In genomic region chr3:142337994-142338393, GRCh38 we compare ENCODE assay signal across 22 cellular contexts.
DNase-seq lines count a peak whose midpoint lies in the region; ATAC-seq and TF ChIP-seq lines count a peak whose summit lies in the region.
"Had no signal": no experiment of that assay in that cellular context is flagged by ENCODE, and none has a peak within 500 bp of the region (broad histone marks: within the 10 kb centered on the region; RNA-seq: fewer than 3 reads in every experiment).

No MANE protein-coding gene starts in this region.

- no peaks in the 10 kb centered on the region for H3K27me3 ChIP-seq in BLaER1 treated with 17β-estradiol and CSF1 and Interleukin-3, amounts not matched to agents 10 nM and 100 nM
- no peaks in the 10 kb centered on the region for H3K27me3 ChIP-seq in smooth muscle cell (ENCODE audit: low read depth)
- H3K27me3 ChIP-seq: SJSA1, tibial nerve had no signal

- peaks cover 7% of the 10 kb centered on the region for H3K79me2 ChIP-seq in smooth muscle cell (ENCODE audit: low read depth)

- ATAC-seq in mucosa of descending colon = peak; percentile 24
- ATAC-seq: activated CD8-positive, alpha-beta T cell treated with anti-CD3 and anti-CD28 coated beads, Interleukin-2, amount 10 ng/mL, durations not matched to agents 7 days and 5 days; activated T-cell treated with anti-CD3 and anti-CD28 coated beads, Interleukin-2, amount 50 U/mL, for 4 hours; PC-3; stimulated activated naive CD8-positive, alpha-beta T cell treated with anti-CD3 and anti-CD28 coated beads, Interleukin-15, Interleukin-2, amounts not matched to agents 100 U/mL and 50 U/mL, for 24 hours had no signal

- 80% methylated on average over 3 of the region's 3 CpGs for WGBS in smooth muscle cell (ENCODE audit: low lambda C conversion rate)

- H3K36me3 ChIP-seq in BLaER1 treated with 17β-estradiol and CSF1 and Interleukin-3, amounts not matched to agents 10 nM and 100 nM = peaks cover 60 to 86% (median 71%) of the 10 kb centered on the region in 11 experiments
- H3K36me3 ChIP-seq in mucosa of descending colon (ENCODE audit: low read depth) (no peaks in the 10 kb centered on the region), smooth muscle cell (ENCODE audit: low read depth) (peaks cover 35% of the 10 kb centered on the region)

- no peak overlapping the region for H2AFZ ChIP-seq in smooth muscle cell (ENCODE audit: low read depth)

- H3K27ac ChIP-seq in BLaER1 treated with 17β-estradiol and CSF1 and Interleukin-3, amounts not matched to agents 10 nM and 100 nM = peak overlapping the region in 3 of 11 experiments; percentile 26 to 44 (median 40); a peak in 2 of 22 replicates
- no peak overlapping the region for H3K27ac ChIP-seq in smooth muscle cell (ENCODE audit: low read depth)
- H3K27ac ChIP-seq: SJSA1, tibial nerve had no signal

- H4K20me1 ChIP-seq in BLaER1 treated with 17β-estradiol and CSF1 and Interleukin-3, amounts not matched to agents 10 nM and 100 nM = peaks cover 0 to 15% (median 0%) of the 10 kb centered on the region in 11 experiments; a peak in 5 of 22 replicates
- no peaks in the 10 kb centered on the region for H4K20me1 ChIP-seq in smooth muscle cell (ENCODE audit: low read depth)

- intact Hi-C loops in mucosa of descending colon (cut with DNase I, micrococcal nuclease) = no loop called here

- peak overlapping the region in 1 of 11 experiments; percentile 4; a peak in 1 of 22 replicates for H3K9ac ChIP-seq in BLaER1 treated with 17β-estradiol and CSF1 and Interleukin-3, amounts not matched to agents 10 nM and 100 nM
- H3K9ac ChIP-seq in smooth muscle cell (ENCODE audit: low read depth) = no peak overlapping the region

- peak; percentile 88 to 95 for DNase-seq in Kasumi-1 (lab: John Stamatoyannopoulos, UW)
- peak; percentile 42 for DNase-seq in UCSD-AML1 (lab: John Stamatoyannopoulos, UW; ENCODE audit: unreplicated experiment)
- peak in 1 of 3 donors; percentile 3 for DNase-seq in mucosa of descending colon
- no peak for DNase-seq in epidermal melanocyte (ENCODE audit: insufficient read length, low spot score)
- no peak for DNase-seq in NCI-H524 (lab: John Stamatoyannopoulos, UW)
- no peak for DNase-seq in smooth muscle cell (lab: John Stamatoyannopoulos, UW; ENCODE audit: unreplicated experiment)
- DNase-seq: activated CD8-positive, alpha-beta T cell treated with anti-CD3 and anti-CD28 coated beads, Interleukin-2, amount 10 ng/mL, durations not matched to agents 7 days and 5 days; activated naive CD4-positive, alpha-beta T cell treated with anti-CD3 and anti-CD28 coated beads, Interleukin-2, amount 10 ng/mL, durations not matched to agents 7 days and 5 days; activated T-cell treated with anti-CD3 and anti-CD28 coated beads, Interleukin-2, amount 50 U/mL, for 4 hours; COR-L47; H9; kidney glomerular epithelial cell; midbrain; NCI-H146; NCI-H774; nephron progenitor cell; PC-3; stimulated activated CD4-positive, alpha-beta T cell treated with anti-CD3 and anti-CD28 coated beads, Interleukin-2, amount 100 ng/mL, for 24 hours; stimulated activated naive CD8-positive, alpha-beta T cell treated with anti-CD3 and anti-CD28 coated beads, Interleukin-15, Interleukin-2, amounts not matched to agents 100 U/mL and 50 U/mL, for 24 hours had no signal

- H3F3A ChIP-seq in smooth muscle cell (ENCODE audit: low read depth) = no peaks in the 10 kb centered on the region

- peaks cover 38 to 42% (median 40%) of the 10 kb centered on the region in 11 experiments for H3K9me3 ChIP-seq in BLaER1 treated with 17β-estradiol and CSF1 and Interleukin-3, amounts not matched to agents 10 nM and 100 nM (replicated peaks in 1 of 11)
- no peaks in the 10 kb centered on the region for H3K9me3 ChIP-seq in mucosa of descending colon
- no peaks in the 10 kb centered on the region for H3K9me3 ChIP-seq in smooth muscle cell (replicated peaks; ENCODE audit: low read depth)
- H3K9me3 ChIP-seq: SJSA1 had no signal

- H3K4me3 ChIP-seq in BLaER1 treated with 17β-estradiol and CSF1 and Interleukin-3, amounts not matched to agents 10 nM and 100 nM = no peak overlapping the region
- no peak overlapping the region for H3K4me3 ChIP-seq in mucosa of descending colon
- H3K4me3 ChIP-seq in smooth muscle cell = no peak overlapping the region
- H3K4me3 ChIP-seq: SJSA1, tibial nerve had no signal

- H3K4me1 ChIP-seq in BLaER1 treated with 17β-estradiol and CSF1 and Interleukin-3, amounts not matched to agents 10 nM and 100 nM = peaks cover 14 to 24% (median 16%) of the 10 kb centered on the region in 10 experiments; a peak in 19 of 20 replicates
- H3K4me1 ChIP-seq in mucosa of descending colon (ENCODE audit: low read depth) (no peaks in the 10 kb centered on the region), smooth muscle cell (ENCODE audit: low read depth) (no peaks in the 10 kb centered on the region)
- H3K4me1 ChIP-seq: SJSA1, tibial nerve had no signal

- H3K4me2 ChIP-seq in BLaER1 treated with 17β-estradiol and CSF1 and Interleukin-3, amounts not matched to agents 10 nM and 100 nM = peak overlapping the region; percentile 4 to 58 (median 46); a peak in 19 of 22 replicates
- H3K4me2 ChIP-seq in smooth muscle cell = no peak overlapping the region

- TF ChIP-seq CTCF in mucosa of descending colon (IDR thresholded peaks at IDR 0.05) (no peak), smooth muscle cell (IDR thresholded peaks at IDR 0.05; ENCODE audit: borderline replicate concordance, insufficient read depth, poor library complexity, severe bottlenecking) (no peak)

Comparison
In these comparisons a context has a peak if more than half of its experiments do, and no peak if none do; other contexts are left out.
1. DNase-seq: peak in Kasumi-1 (2 of 2) and UCSD-AML1 (single experiment); none in epidermal melanocyte (single experiment), NCI-H524 (0 of 2) and smooth muscle cell (single experiment).